ENCODE assay signal across 17 cellular contexts in genomic region chr9:134770972-134771971, GRCh38.
DNase-seq lines count a peak whose midpoint lies in the region; ATAC-seq, FAIRE-seq and TF ChIP-seq lines count a peak whose summit lies in the region.
"Had no signal": no experiment of that assay in that cellular context is flagged by ENCODE, and none has a peak within 500 bp of the region (broad histone marks: within the 10 kb centered on the region; RNA-seq: fewer than 3 reads in every experiment).

No MANE protein-coding gene starts in this region.

- DNase-seq in GM10266 (ENCODE audit: extremely low spot score) = peak; percentile 66
- no peak for DNase-seq in HepG2 (ENCODE audit: low spot score)
- DNase-seq in AG08395 (ENCODE audit: low spot score) = no peak
- DNase-seq in NCI-H748 (lab: John Stamatoyannopoulos, UW; ENCODE audit: unreplicated experiment) = no peak
- DNase-seq: DMS79 treated with DMSO at 0.1 percent for 48 hours; effector CD4-positive, alpha-beta T cell; H7; NCI-H1694; NCI-H345; stimulated activated naive CD4-positive, alpha-beta T cell; T-helper 9 cell; upper lobe of left lung had no signal

- H3K36me3 ChIP-seq in HepG2 (replicated peaks in 1 of 2; ENCODE audit: control insufficient read depth in 1 of 2, insufficient read depth in 2 of 2, low read length in 2 of 2) = no peaks in the 10 kb centered on the region
- H3K36me3 ChIP-seq: pancreas had no signal

- intact Hi-C loops in HepG2 (cut with micrococcal nuclease; ENCODE audit: unreplicated experiment) = no loop called here

- H3K4me2 ChIP-seq in HepG2 (ENCODE audit: low read depth, low read length) = no peak overlapping the region

- H3K4me3 ChIP-seq in HepG2 (replicated peaks in 1 of 3; ENCODE audit: insufficient read depth in 1 of 3, low read depth in 2 of 3, low read length in 3 of 3) = no peak overlapping the region
- H3K4me3 ChIP-seq: pancreas, upper lobe of left lung had no signal

- H3K9me3 ChIP-seq in HepG2 (ENCODE audit: low read length) = no peaks in the 10 kb centered on the region
- H3K9me3 ChIP-seq: pancreas, upper lobe of left lung had no signal

- in situ Hi-C loops in HepG2 (cut with HindIII; ENCODE audit: extremely low pct_ligation_motif_present, low pct_unique_long_range_greater_than_20kb) = no loop called here

- CTCF ChIA-PET in HepG2 (lab: Yijun Ruan, JAX; ENCODE audit: low intra/inter-chr PET ratio, low total read pairs) = no interaction called here

- FAIRE-seq in HepG2 (lab: Jason Lieb, UNC) = no peak
- FAIRE-seq: pancreas had no signal

- TF ChIP-seq EP300 in HepG2 (IDR thresholded peaks at IDR 0.05; ENCODE audit: low read depth in 2 of 2, low read length in 2 of 2) (no peak), HepG2 (CRISPR knock-in tag; IDR thresholded peaks at IDR 0.05; ENCODE audit: borderline replicate concordance) (no peak)

- H4K20me1 ChIP-seq in HepG2 (ENCODE audit: insufficient read depth, low read length) = no peaks in the 10 kb centered on the region; the same call in 1 of the 2 replicates

- BruUV-seq in HepG2 (replicated peaks; lab: Mats Ljungman, UMichigan) = no TSS peak

- H3K27ac ChIP-seq in VCaP = peak overlapping the region; percentile 23; the same call in 1 of the 2 replicates
- no peak overlapping the region for H3K27ac ChIP-seq in HepG2 (ENCODE audit: extremely low read length, insufficient read depth, low read length)
- H3K27ac ChIP-seq: pancreas, upper lobe of left lung had no signal

- POLR2A ChIA-PET in HepG2 (lab: Yijun Ruan, JAX) = no interaction called here

- H3K9ac ChIP-seq in HepG2 (ENCODE audit: insufficient read depth, low read depth, low read length) = no peak overlapping the region

- TF ChIP-seq POLR2A in GM19099 (IDR thresholded peaks at IDR 0.05; ENCODE audit: extremely low read depth, insufficient read length, low read depth) = peak; percentile 17
- no peak for TF ChIP-seq POLR2A in HepG2 (IDR thresholded peaks at IDR 0.05; ENCODE audit: insufficient read depth in 1 of 2, low read depth in 2 of 2, low read length in 2 of 2)

- 22% methylated on average over 14 of the region's 34 CpGs for WGBS in HepG2 (ENCODE audit: low lambda C conversion rate)

- H3K27me3 ChIP-seq in HepG2 (ENCODE audit: control insufficient read depth in 1 of 2, insufficient read depth in 2 of 2, low read length in 2 of 2) = peaks cover 18 to 95% of the 10 kb centered on the region in 2 experiments; a peak in 4 of 5 replicates
- H3K27me3 ChIP-seq: pancreas, upper lobe of left lung had no signal

- no peak overlapping the region for H2AFZ ChIP-seq in HepG2 (ENCODE audit: low read length)

- H3K4me1 ChIP-seq in HepG2 (ENCODE audit: insufficient read depth, low read length) = no peaks in the 10 kb centered on the region
- H3K4me1 ChIP-seq: pancreas had no signal

- TF ChIP-seq CTCF in GM10266 (IDR thresholded peaks at IDR 0.05; ENCODE audit: control insufficient read depth, insufficient read depth, low read depth, missing control alignments) (peak; percentile 20), VCaP (conservative IDR thresholded peaks at IDR 0.05) (no peak), HepG2 (CRISPR knock-in tag; IDR thresholded peaks at IDR 0.05) (no peak)

- no peak for TF ChIP-seq RAD21 in HepG2 (CRISPR knock-in tag; IDR thresholded peaks at IDR 0.05)

- ATAC-seq in HepG2 (no peak), HG02763 (IDR thresholded peaks at IDR 0.05; ENCODE audit: unreplicated experiment) (no peak), GM19467 (IDR thresholded peaks at IDR 0.05; ENCODE audit: unreplicated experiment) (no peak)
- ATAC-seq: pancreas had no signal

- no peaks in the 10 kb centered on the region for H3K79me2 ChIP-seq in HepG2 (ENCODE audit: insufficient read depth, low read length)

TF ChIP-seq in HepG2, 621 proteins besides CTCF, POLR2A, EP300 and RAD21:
- TF ChIP-seq ZNF687 (CRISPR knock-in tag; IDR thresholded peaks at IDR 0.05) (0 out of 2 replicates have a peak, but pooled peaks have one; percentile 8), ZNF768 (CRISPR knock-in tag; IDR thresholded peaks at IDR 0.05) (peak; percentile 77), RBM39 (IDR thresholded peaks at IDR 0.05; ENCODE audit: low read depth, low read length, poor library complexity, severe bottlenecking) (no peak), LRRFIP1 (CRISPR knock-in tag; conservative IDR thresholded peaks at IDR 0.05) (no peak)
